11 cellular contexts compared by ENCODE assay signal in the genomic region with DNA sequence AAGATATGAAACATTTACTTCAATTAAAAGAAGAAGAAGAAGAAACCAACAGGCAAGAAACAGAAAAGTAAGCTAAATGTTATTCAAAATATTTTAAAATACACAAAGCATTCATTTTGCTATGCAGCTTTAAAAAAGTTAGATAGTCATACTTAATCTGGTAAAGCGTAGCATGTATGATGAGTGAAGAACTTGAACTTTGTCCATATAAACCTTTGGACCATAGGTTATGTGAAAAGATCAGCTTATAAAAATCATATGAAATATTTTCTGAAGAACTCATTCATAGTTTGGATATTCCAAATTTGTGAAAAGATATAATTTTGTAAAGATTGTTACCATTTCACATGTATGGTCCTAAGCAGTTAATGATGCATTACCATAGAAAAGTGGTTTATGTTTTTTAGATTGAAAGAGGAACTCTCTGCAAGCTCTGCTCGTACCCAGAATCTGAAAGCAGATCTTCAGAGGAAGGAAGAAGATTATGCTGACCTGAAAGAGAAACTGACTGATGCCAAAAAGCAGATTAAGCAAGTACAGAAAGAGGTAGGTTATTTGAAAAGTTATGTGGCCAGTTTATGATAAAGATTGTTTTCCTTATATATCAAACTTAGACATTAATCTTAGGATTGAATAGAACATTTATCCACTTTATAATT. TPM values are rescaled to one million over a fixed set of nuclear protein-coding genes. Genes with fewer than 3 reads are reported as not detected.
DNase-seq lines count a peak whose midpoint lies in the region; ATAC-seq lines count a peak whose summit lies in the region.
"Had no signal": no experiment of that assay in that cellular context is flagged by ENCODE, and none has a peak within 500 bp of the region (broad histone marks: within the 10 kb centered on the region; RNA-seq: fewer than 3 reads in every experiment).

No MANE protein-coding gene starts in this region.

- H3K36me3 Mint-ChIP-seq in activated T-cell treated with anti-CD3 and anti-CD28 coated beads, Interleukin-2, amount 50 U/mL, for 4 hours (ENCODE audit: insufficient read depth): peaks cover 20% of the 10 kb centered on the region

- DNase-seq in germinal center (ENCODE audit: low spot score) (peak; percentile 43), NCI-H526 treated with DMSO at 0.1 percent for 48 hours (lab: John Stamatoyannopoulos, UW) (no peak), NCI-H510A treated with DMSO at 0.1 percent for 48 hours (lab: John Stamatoyannopoulos, UW) (no peak), NCI-H2107 treated with DMSO at 0.1 percent for 48 hours (lab: John Stamatoyannopoulos, UW; ENCODE audit: unreplicated experiment) (no peak)
- no peak for DNase-seq in activated T-cell treated with anti-CD3 and anti-CD28 coated beads, Interleukin-2, amount 50 U/mL, for 4 hours
- DNase-seq: left ventricle myocardium inferior; stimulated activated CD4-positive, alpha-beta T cell treated with anti-CD3 and anti-CD28 coated beads, Interleukin-1b, Interleukin-23, amount 100 ng/mL, for 48 hours had no signal

- no peaks in the 10 kb centered on the region for H3K27me3 Mint-ChIP-seq in activated T-cell treated with anti-CD3 and anti-CD28 coated beads, Interleukin-2, amount 50 U/mL, for 4 hours (ENCODE audit: low read depth)

- no peak overlapping the region for H3K4me3 Mint-ChIP-seq in activated T-cell treated with anti-CD3 and anti-CD28 coated beads, Interleukin-2, amount 50 U/mL, for 4 hours

- no peaks in the 10 kb centered on the region for H3K9me3 Mint-ChIP-seq in activated T-cell treated with anti-CD3 and anti-CD28 coated beads, Interleukin-2, amount 50 U/mL, for 4 hours

- ATAC-seq in GM18861 (IDR thresholded peaks at IDR 0.05; ENCODE audit: unreplicated experiment): peak; percentile 88
- peak; percentile 94 for ATAC-seq in GM21717 (IDR thresholded peaks at IDR 0.05; ENCODE audit: unreplicated experiment)
- peak; percentile 73 for ATAC-seq in HG03521 (IDR thresholded peaks at IDR 0.05; ENCODE audit: unreplicated experiment)
- ATAC-seq in activated T-cell treated with anti-CD3 and anti-CD28 coated beads, Interleukin-2, amount 50 U/mL, for 4 hours: no peak
- ATAC-seq: Right ventricle myocardium inferior had no signal

- H3K4me1 Mint-ChIP-seq in activated T-cell treated with anti-CD3 and anti-CD28 coated beads, Interleukin-2, amount 50 U/mL, for 4 hours (ENCODE audit: low read depth): peaks cover 12% of the 10 kb centered on the region

RNA-seq across cellular contexts. Expression of gene KIF20B, which starts 37.3 kb away (rescaled TPM):
- 10 to 100 TPM; 28.0 to 28.8 (median 28.4) TPM for total RNA-seq in activated T-cell treated with anti-CD3 and anti-CD28 coated beads, Interleukin-2, amount 50 U/mL, for 4 hours

Comparison
In these comparisons a context has a peak if more than half of its experiments do, and no peak if none do; other contexts are left out.
1. ATAC-seq: peak in GM18861 (single experiment), GM21717 (single experiment) and HG03521 (single experiment); none in activated T-cell treated with anti-CD3 and anti-CD28 coated beads, Interleukin-2, amount 50 U/mL, for 4 hours (0 of 2).